Comparison of ENCODE assay signal across 12 cellular contexts in the genomic region with DNA sequence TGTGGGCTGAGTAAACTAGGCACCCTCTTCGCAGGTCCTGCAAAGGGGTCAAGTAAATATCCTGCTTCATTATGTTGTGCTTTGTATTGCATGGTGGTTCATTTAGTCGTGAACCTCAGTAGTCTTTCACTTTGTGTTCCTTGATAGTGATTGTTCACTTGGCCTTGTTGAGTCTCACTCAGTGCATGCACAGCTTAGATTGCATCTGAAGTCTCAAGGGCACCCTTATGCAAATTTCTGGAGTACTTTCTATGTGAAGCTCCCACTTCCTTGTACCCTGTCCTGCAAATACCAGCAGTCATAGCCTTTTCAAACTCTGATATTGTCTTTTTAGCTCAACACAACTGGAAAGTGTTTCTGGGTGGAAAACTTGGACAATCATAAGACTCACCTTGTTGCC.
DNase-seq lines count a peak whose midpoint lies in the region; ATAC-seq, FAIRE-seq and TF ChIP-seq lines count a peak whose summit lies in the region.
"Had no signal": no experiment of that assay in that cellular context is flagged by ENCODE, and none has a peak within 500 bp of the region (broad histone marks: within the 10 kb centered on the region; RNA-seq: fewer than 3 reads in every experiment).

No MANE protein-coding gene starts in this region.

- peak; percentile 95 for ATAC-seq in GM19397 (IDR thresholded peaks at IDR 0.05; ENCODE audit: unreplicated experiment)
- ATAC-seq in HG03060 (IDR thresholded peaks at IDR 0.05; ENCODE audit: low read depth, unreplicated experiment) = peak; percentile 70
- no peak for ATAC-seq in GM21529 (IDR thresholded peaks at IDR 0.05; ENCODE audit: unreplicated experiment)
- no peak for ATAC-seq in CD4-positive, alpha-beta T cell (ENCODE audit: poor library complexity)

- no peaks in the 10 kb centered on the region for H3K27me3 Mint-ChIP-seq in CD4-positive, alpha-beta T cell
- H3K27me3 Mint-ChIP-seq: natural killer cell treated with Interleukin-12 subunit alpha and Interleukin-12 subunit beta and Interleukin-15 and Interleukin-18, amount 100 ng/mL, for 72 hours had no signal

- H3K4me1 Mint-ChIP-seq in CD4-positive, alpha-beta T cell (ENCODE audit: low read depth) = no peaks in the 10 kb centered on the region

- H3K4me3 Mint-ChIP-seq in CD4-positive, alpha-beta T cell = no peak overlapping the region
- H3K4me3 Mint-ChIP-seq: natural killer cell treated with Interleukin-12 subunit alpha and Interleukin-12 subunit beta and Interleukin-15 and Interleukin-18, amount 100 ng/mL, for 72 hours had no signal

- H3K27ac Mint-ChIP-seq in CD4-positive, alpha-beta T cell = no peak overlapping the region
- H3K27ac Mint-ChIP-seq: natural killer cell treated with Interleukin-12 subunit alpha and Interleukin-12 subunit beta and Interleukin-15 and Interleukin-18, amount 100 ng/mL, for 72 hours had no signal

- H3K36me3 Mint-ChIP-seq in CD4-positive, alpha-beta T cell (ENCODE audit: low read depth) = no peaks in the 10 kb centered on the region
- H3K36me3 Mint-ChIP-seq: natural killer cell treated with Interleukin-12 subunit alpha and Interleukin-12 subunit beta and Interleukin-15 and Interleukin-18, amount 100 ng/mL, for 72 hours had no signal

- TF ChIP-seq POLR2A in GM12892 (IDR thresholded peaks at IDR 0.05; ENCODE audit: low read depth, low read length) = no peak

- no peaks in the 10 kb centered on the region for H3K9me3 ChIP-seq in CD4-positive, alpha-beta T cell (ENCODE audit: control insufficient read depth, low read length)

- H3K27me3 ChIP-seq in CD4-positive, alpha-beta T cell (ENCODE audit: control insufficient read depth, insufficient read depth, low read length) = no peaks in the 10 kb centered on the region

- H3K9me3 Mint-ChIP-seq in CD4-positive, alpha-beta T cell = no peaks in the 10 kb centered on the region

- CTCF ChIA-PET in CD4-positive, alpha-beta T cell (lab: Charles Lee) = no interaction called here

- POLR2A ChIA-PET in CD4-positive, alpha-beta T cell (lab: Charles Lee) = no interaction called here

- intact Hi-C loops in CD4-positive, alpha-beta T cell (cut with DNase I, micrococcal nuclease) = no loop called here

- peak; percentile 9 for FAIRE-seq in GM12892 (lab: Jason Lieb, UNC)

- no peak for TF ChIP-seq CTCF in CD4-positive, alpha-beta T cell (IDR thresholded peaks at IDR 0.05)

- H3K27ac ChIP-seq in CD4-positive, alpha-beta T cell (ENCODE audit: low read depth, low read length) = no peak overlapping the region

- DNase-seq in GM12892 (ENCODE audit: insufficient read length) (no peak), NCI-H2107 (lab: John Stamatoyannopoulos, UW) (peak; percentile 63), NCI-H1694 (lab: John Stamatoyannopoulos, UW) (no peak)
- no peak for DNase-seq in activated CD8-positive, alpha-beta memory T cell treated with anti-CD3 and anti-CD28 coated beads, Interleukin-2, amount 50 U/mL, for 48 hours
- DNase-seq in CD4-positive, alpha-beta T cell = no peak
- DNase-seq: activated effector memory CD4-positive, alpha-beta T cell treated with Interleukin-2 at 50 U/mL for 16 hours; NCI-H187 treated with DMSO at 0.1 percent for 48 hours; stimulated activated CD8-positive, alpha-beta memory T cell treated with anti-CD3 and anti-CD28 coated beads, Interleukin-4, amount 100 ng/mL, for 48 hours had no signal

Comparison
In these comparisons a context has a peak if more than half of its experiments do, and no peak if none do; other contexts are left out.
1. ATAC-seq: peak in GM19397 (single experiment) and HG03060 (single experiment); none in GM21529 (single experiment) and CD4-positive, alpha-beta T cell (single experiment).